ENCODE assay signal across 1 cellular context in genomic region chr12:93712204-93712603, GRCh38.
TF ChIP-seq lines count a peak whose summit lies in the region.

No MANE protein-coding gene starts in this region.

TF ChIP-seq in IMR-90, 13 proteins besides CTCF, POLR2A, EP300 and RAD21:
- TF ChIP-seq MXI1 (IDR thresholded peaks at IDR 0.05; ENCODE audit: borderline replicate concordance, low read depth, low read length): no peak
- no peak for TF ChIP-seq ELK1 (IDR thresholded peaks at IDR 0.05; ENCODE audit: borderline replicate concordance, low read depth, low read length)
- no peak for TF ChIP-seq NFE2L2 (IDR thresholded peaks at IDR 0.05; ENCODE audit: low read depth, low read length)
- no peak for TF ChIP-seq USF2 (IDR thresholded peaks at IDR 0.05; ENCODE audit: low read depth, low read length)
- peak; percentile 21; the same call in 1 of the 2 replicates for TF ChIP-seq MAFK (IDR thresholded peaks at IDR 0.05; ENCODE audit: low read depth, low read length)
